Comparison of ENCODE assay signal across 9 cellular contexts in genomic region chr2:102592601-102593000, GRCh38. TPM values are rescaled to one million over a fixed set of nuclear protein-coding genes. Genes with fewer than 3 reads are reported as not detected.
DNase-seq lines count a peak whose midpoint lies in the region; ATAC-seq and TF ChIP-seq lines count a peak whose summit lies in the region.
"Had no signal": no experiment of that assay in that cellular context is flagged by ENCODE, and none has a peak within 500 bp of the region (broad histone marks: within the 10 kb centered on the region; RNA-seq: fewer than 3 reads in every experiment).

No MANE protein-coding gene starts in this region.

- DNase-seq in MCF 10A (ENCODE audit: unreplicated experiment) (peak; percentile 42), breast epithelium (ENCODE audit: low spot score in 2 of 2) (no peak), OCI-LY7 (ENCODE audit: low spot score) (no peak), foreskin keratinocyte (peak in 1 of 2 donors; percentile 19), testis (peak; percentile 65), D341Med (ENCODE audit: low spot score) (no peak)
- DNase-seq: NCI-H2171 had no signal

- H3K36me3 Mint-ChIP-seq in MCF 10A (ENCODE audit: insufficient read depth, unreplicated experiment) = no peaks in the 10 kb centered on the region

- no peaks in the 10 kb centered on the region for H3K9me3 Mint-ChIP-seq in MCF 10A (ENCODE audit: unreplicated experiment)

- TF ChIP-seq CTCF in MCF 10A (IDR thresholded peaks at IDR 0.05; ENCODE audit: unreplicated experiment) (peak; percentile 61), breast epithelium (IDR thresholded peaks at IDR 0.05) (no peak), OCI-LY7 (conservative IDR thresholded peaks at IDR 0.05; ENCODE audit: low read length) (peak; percentile 41; the same call in 1 of the 2 replicates), foreskin keratinocyte (conservative IDR thresholded peaks at IDR 0.05) (peak; percentile 81), testis (IDR thresholded peaks at IDR 0.05) (peak in 2 of 3 experiments; percentile 23 to 36)

- no peak for TF ChIP-seq POLR2A in breast epithelium (IDR thresholded peaks at IDR 0.05)
- no peak for TF ChIP-seq POLR2A in testis (IDR thresholded peaks at IDR 0.05)

- WGBS in testis, 2 donors = 76 to 89% methylated on average over 2 of the region's 2 CpGs

- H3K79me2 ChIP-seq in OCI-LY7 (ENCODE audit: insufficient read depth, low read depth, low read length) = no peaks in the 10 kb centered on the region

- no peak overlapping the region for H3K4me3 ChIP-seq in breast epithelium
- no peak overlapping the region for H3K4me3 ChIP-seq in OCI-LY7 (ENCODE audit: low read depth, low read length, poor library complexity, severe bottlenecking)
- no peak overlapping the region for H3K4me3 ChIP-seq in testis

- H3K36me3 ChIP-seq in breast epithelium (no peaks in the 10 kb centered on the region), OCI-LY7 (ENCODE audit: insufficient read depth, low read length) (no peaks in the 10 kb centered on the region), testis (ENCODE audit: low read depth, missing control alignments) (no peaks in the 10 kb centered on the region)

- no peaks in the 10 kb centered on the region for H3K27me3 ChIP-seq in breast epithelium
- peaks cover 19% of the 10 kb centered on the region for H3K27me3 ChIP-seq in foreskin keratinocyte
- H3K27me3 ChIP-seq in testis = no peaks in the 10 kb centered on the region

- no peak overlapping the region for H3K4me3 Mint-ChIP-seq in MCF 10A (ENCODE audit: unreplicated experiment)

- POLR2A ChIA-PET in MCF 10A (lab: Yijun Ruan, JAX) (no interaction called here), OCI-LY7 (lab: Charles Lee) (no interaction called here)

- intact Hi-C loops in MCF 10A (cut with micrococcal nuclease) (loop anchor here (1.0 kb wide), 1 partner anchor 119 kb away; the partner anchor contains the start of gene SLC9A4), breast epithelium (cut with DNase I; ENCODE audit: low total_unique reads) (no loop called here), OCI-LY7 (cut with micrococcal nuclease; ENCODE audit: unreplicated experiment) (no loop called here), testis (cut with DNase I; ENCODE audit: low total_unique reads) (no loop called here)

- H3K27ac ChIP-seq in breast epithelium (no peak overlapping the region), OCI-LY7 (ENCODE audit: low read depth, low read length, poor library complexity, severe bottlenecking) (no peak overlapping the region), foreskin keratinocyte (no peak overlapping the region), testis (no peak overlapping the region)

- no peak overlapping the region for H2AFZ ChIP-seq in OCI-LY7 (ENCODE audit: low read length)

- ATAC-seq in foreskin keratinocyte = no peak
- no peak for ATAC-seq in HG02623 (IDR thresholded peaks at IDR 0.05; ENCODE audit: unreplicated experiment)
- no peak for ATAC-seq in HG02571 (IDR thresholded peaks at IDR 0.05; ENCODE audit: unreplicated experiment)

- H3K9me3 ChIP-seq in breast epithelium = no peaks in the 10 kb centered on the region
- H3K9me3 ChIP-seq in OCI-LY7 (ENCODE audit: low read length) = no peaks in the 10 kb centered on the region
- no peaks in the 10 kb centered on the region for H3K9me3 ChIP-seq in testis

- no peaks in the 10 kb centered on the region for H4K20me1 ChIP-seq in OCI-LY7 (ENCODE audit: insufficient read depth, low read length)

- H3K9me2 ChIP-seq in OCI-LY7 (ENCODE audit: insufficient read depth, low read length) = no peaks in the 10 kb centered on the region

- CTCF ChIA-PET in MCF 10A (lab: Yijun Ruan, JAX) (interaction anchor here (0.8 to 3.2 kb wide), 6 partner anchors 10 to 120 kb away, joined by 3 to 31 read pairs (median 3); partner anchors contain the start of gene SLC9A4), OCI-LY7 (lab: Charles Lee; ENCODE audit: unreplicated experiment) (no interaction called here)

- no peaks in the 10 kb centered on the region for H3K4me1 ChIP-seq in breast epithelium
- H3K4me1 ChIP-seq in OCI-LY7 (ENCODE audit: insufficient read depth, low read length, poor library complexity, severe bottlenecking) = no peaks in the 10 kb centered on the region
- no peaks in the 10 kb centered on the region for H3K4me1 ChIP-seq in foreskin keratinocyte
- no peaks in the 10 kb centered on the region for H3K4me1 ChIP-seq in testis

- H3K27ac Mint-ChIP-seq in MCF 10A (ENCODE audit: low read depth, unreplicated experiment) = no peak overlapping the region

- peaks cover 11% of the 10 kb centered on the region for H3K27me3 Mint-ChIP-seq in MCF 10A (ENCODE audit: insufficient read depth, unreplicated experiment)

- no TSS peak for BruUV-seq in MCF 10A (replicated peaks; lab: Mats Ljungman, UMichigan)
- no TSS peak for BruUV-seq in OCI-LY7 (replicated peaks; lab: Mats Ljungman, UMichigan)

- H3K4me2 ChIP-seq in OCI-LY7 (ENCODE audit: low read length) = no peak overlapping the region

- no peaks in the 10 kb centered on the region for H3K4me1 Mint-ChIP-seq in MCF 10A (ENCODE audit: insufficient read depth, unreplicated experiment)

RNA-seq across cellular contexts. Expression of gene SLC9A2, which starts 26.8 kb away (rescaled TPM):
- total RNA-seq in MCF 10A (2022) (0.05 and 0.09 TPM in 2 replicates), breast epithelium (under 1 TPM; 0.16 to 0.98 (median 0.73) TPM), OCI-LY7 (2022) (not detected in 2 replicates), foreskin keratinocyte (0.32 and 0.78 TPM in 2 replicates), testis (1 to 10 TPM; 8.4 to 9.4 TPM)
- total RNA-seq in OCI-LY7 (2014; rRNA removed; shearing (Covaris generic)) = not detected in 2 replicates
- polyA plus RNA-seq in foreskin keratinocyte (0.02 and 0.17 TPM in 2 replicates), testis (ENCODE audit: insufficient read depth, low read depth, low replicate concordance) (16.3 TPM)

Comparison
In these comparisons a context has a peak if more than half of its experiments do, and no peak if none do; other contexts are left out.
1. DNase-seq: peak in MCF 10A (single experiment) and testis (single experiment); none in breast epithelium (0 of 2), OCI-LY7 (single experiment) and D341Med (single experiment).
2. CTCF ChIP-seq: peak in MCF 10A (single experiment), OCI-LY7 (single experiment), foreskin keratinocyte (single experiment) and testis (2 of 3); none in breast epithelium (0 of 3).